ENCODE assay signal across 29 cellular contexts in genomic region chr9:132698989-132699388, GRCh38. TPM values are rescaled to one million over a fixed set of nuclear protein-coding genes. Genes with fewer than 3 reads are reported as not detected.
DNase-seq lines count a peak whose midpoint lies in the region; ATAC-seq, FAIRE-seq and TF ChIP-seq lines count a peak whose summit lies in the region.
"Had no signal": no experiment of that assay in that cellular context is flagged by ENCODE, and none has a peak within 500 bp of the region (broad histone marks: within the 10 kb centered on the region; RNA-seq: fewer than 3 reads in every experiment).

No MANE protein-coding gene starts in this region.

- H3K36me3 ChIP-seq in bronchial epithelial cell (ENCODE audit: control insufficient read depth, insufficient read depth, low read length) (no peaks in the 10 kb centered on the region), stomach (no peaks in the 10 kb centered on the region)
- H3K36me3 ChIP-seq: upper lobe of left lung had no signal

- peaks cover 7 to 19% of the 10 kb centered on the region in 2 donors for H3K27me3 Mint-ChIP-seq in natural killer cell (ENCODE audit: low read depth in 2 of 2)

- TF ChIP-seq CTCF in bronchial epithelial cell (IDR thresholded peaks at IDR 0.05; ENCODE audit: insufficient read depth, low read length, severe bottlenecking) (no peak), stomach (IDR thresholded peaks at IDR 0.05) (no peak), natural killer cell (IDR thresholded peaks at IDR 0.05) (no peak)

- H3K4me3 Mint-ChIP-seq in natural killer cell: no peak overlapping the region
- H3K4me3 Mint-ChIP-seq: activated CD8-positive, alpha-beta memory T cell treated with anti-CD3 and anti-CD28 coated beads, Interleukin-2, amount 10 ng/mL, durations not matched to agents 7 days and 5 days; activated naive CD8-positive, alpha-beta T cell treated with anti-CD3 and anti-CD28 coated beads, Interleukin-2, amount 10 ng/mL, durations not matched to agents 7 days and 5 days; CD4-positive, CD25-positive, alpha-beta regulatory T cell; central memory CD8-positive, alpha-beta T cell; T-helper 1 cell treated with Interleukin-12 subunit alpha and Interleukin-12 subunit beta and Interleukin-4 antibody, amounts not matched to agents 30 μg/mL and 1 μg/mL, for 36 hours had no signal

- 16 to 30% (median 24%) methylated on average over 4 of the region's 4 CpGs for WGBS in stomach, 5 donors

- no peaks in the 10 kb centered on the region for H3K27me3 ChIP-seq in bronchial epithelial cell (ENCODE audit: control insufficient read depth, insufficient read depth, low read length)
- no peaks in the 10 kb centered on the region for H3K27me3 ChIP-seq in stomach
- H3K27me3 ChIP-seq: upper lobe of left lung had no signal

- no peak overlapping the region for H3K4me3 ChIP-seq in bronchial epithelial cell (ENCODE audit: low read depth, low read length)
- H3K4me3 ChIP-seq in stomach: no peak overlapping the region
- H3K4me3 ChIP-seq: upper lobe of left lung had no signal

- peaks cover 30% of the 10 kb centered on the region for H3K36me3 Mint-ChIP-seq in natural killer cell
- H3K36me3 Mint-ChIP-seq: CD4-positive, CD25-positive, alpha-beta regulatory T cell had no signal

- no peak for TF ChIP-seq EP300 in stomach (IDR thresholded peaks at IDR 0.05)

- peaks cover 4 to 7% of the 10 kb centered on the region in 2 donors for H3K4me1 Mint-ChIP-seq in natural killer cell

- no peak overlapping the region for H3K27ac ChIP-seq in stomach
- H3K27ac ChIP-seq: 22Rv1, RWPE1 had no signal

- TF ChIP-seq POLR2A in stomach (IDR thresholded peaks at IDR 0.05): no peak

- peak; percentile 56 for ATAC-seq in left colon
- no peak for ATAC-seq in left ventricle myocardium superior
- ATAC-seq in natural killer cell: no peak
- ATAC-seq: activated CD8-positive, alpha-beta memory T cell treated with anti-CD3 and anti-CD28 coated beads, Interleukin-2, amount 10 ng/mL, durations not matched to agents 7 days and 5 days had no signal

- H3K9me3 Mint-ChIP-seq in natural killer cell: peaks cover 5 to 10% of the 10 kb centered on the region in 2 donors

- peaks cover 8 to 24% (median 16%) of the 10 kb centered on the region in 4 donors for H3K4me1 ChIP-seq in stomach

- FAIRE-seq in bronchial epithelial cell (lab: Jason Lieb, UNC): no peak

- H3K9me3 ChIP-seq in stomach: peaks cover 0 to 26% (median 14%) of the 10 kb centered on the region in 4 donors

- DNase-seq in DMS 273 (lab: John Stamatoyannopoulos, UW; ENCODE audit: unreplicated experiment): peak; percentile 46
- DNase-seq in DMS 273 treated with DMSO at 0.1 percent for 48 hours (lab: John Stamatoyannopoulos, UW): no peak
- peak; percentile 1 for DNase-seq in bronchial epithelial cell (ENCODE audit: low read depth)
- peak in 1 of 2 donors; percentile 35 for DNase-seq in left colon
- DNase-seq in stomach: peak; percentile 88
- DNase-seq in left ventricle myocardium superior: no peak
- DNase-seq in CD1c-positive myeloid dendritic cell (ENCODE audit: extremely low spot score): no peak
- DNase-seq in natural killer cell: no peak
- DNase-seq: activated CD4-positive, alpha-beta T cell treated with anti-CD3 and anti-CD28 coated beads, Interleukin-2, amount 50 U/mL, for 4 hours; activated CD8-positive, alpha-beta memory T cell treated with anti-CD3 and anti-CD28 coated beads, Interleukin-2, amount 10 ng/mL, durations not matched to agents 7 days and 5 days; activated gamma-delta T cell treated with Interleukin-2 at 50 U/mL for 16 hours; activated naive CD8-positive, alpha-beta T cell treated with anti-CD3 and anti-CD28 coated beads, Interleukin-2, amount 10 ng/mL, durations not matched to agents 7 days and 5 days; activated T-cell treated with anti-CD3 and anti-CD28 coated beads, Interleukin-2, amount 50 U/mL, for 48 hours; Calu3; CD4-positive, CD25-positive, alpha-beta regulatory T cell; HCEC 1CT; hypothalamus; Kasumi-1; MV-4-11; NCI-H1436; NCI-H774; posterior cingulate gyrus; stimulated activated CD4-positive, alpha-beta T cell treated with anti-CD3 and anti-CD28 coated beads, Interleukin-15, amount 100 ng/mL, for 24 hours; stimulated activated CD4-positive, alpha-beta T cell treated with anti-CD3 and anti-CD28 coated beads, Interleukin-4, amount 100 ng/mL, for 4 hours had no signal

- H3K27ac Mint-ChIP-seq in natural killer cell: no peak overlapping the region
- H3K27ac Mint-ChIP-seq: activated CD8-positive, alpha-beta memory T cell treated with anti-CD3 and anti-CD28 coated beads, Interleukin-2, amount 10 ng/mL, durations not matched to agents 7 days and 5 days; activated naive CD8-positive, alpha-beta T cell treated with anti-CD3 and anti-CD28 coated beads, Interleukin-2, amount 10 ng/mL, durations not matched to agents 7 days and 5 days; T-helper 1 cell treated with Interleukin-12 subunit alpha and Interleukin-12 subunit beta and Interleukin-4 antibody, amounts not matched to agents 30 μg/mL and 1 μg/mL, for 36 hours had no signal

- intact Hi-C loops in left colon (cut with DNase I, micrococcal nuclease) (no loop called here), stomach (cut with DNase I; ENCODE audit: low total_unique reads) (no loop called here), left ventricle myocardium superior (cut with micrococcal nuclease) (no loop called here), natural killer cell (cut with micrococcal nuclease) (no loop called here)

RNA-seq across cellular contexts. Expression of gene GTF3C4, which starts 28.7 kb away (rescaled TPM):
- 9.5 and 9.7 TPM in 2 replicates for total RNA-seq in bronchial epithelial cell
- total RNA-seq in left colon: 10 to 100 TPM; 10.6 to 10.8 TPM
- total RNA-seq in stomach: 10 to 100 TPM; 10.4 to 68.8 (median 13.4) TPM
- 1 to 10 TPM; 2.6 to 4.4 (median 2.7) TPM for polyA plus RNA-seq in stomach
- 9.9 TPM for total RNA-seq in left ventricle myocardium superior
- total RNA-seq in natural killer cell: 10 to 100 TPM; 11.0 to 12.7 (median 12.6) TPM

RNA-seq across cellular contexts. Expression of gene DDX31, which starts 29.2 kb away (rescaled TPM):
- total RNA-seq in bronchial epithelial cell: 11.1 and 15.8 TPM in 2 replicates
- 10 to 100 TPM in 1 of 2 donors, 1 to 10 TPM in 1; 7.3 to 11.9 TPM for total RNA-seq in left colon
- 10 to 100 TPM in 2 of 5 donors, 1 to 10 TPM in 3; 4.1 to 26.8 (median 9.8) TPM for total RNA-seq in stomach
- polyA plus RNA-seq in stomach: 1 to 10 TPM; 3.1 to 7.3 (median 3.2) TPM
- total RNA-seq in left ventricle myocardium superior: 5.8 TPM
- total RNA-seq in natural killer cell: 10 to 100 TPM in 2 of 3 donors, 1 to 10 TPM in 1; 6.5 to 12.2 (median 11.5) TPM

Comparison
In these comparisons a context has a peak if more than half of its experiments do, and no peak if none do; other contexts are left out.
1. DNase-seq: peak in DMS 273 (single experiment), bronchial epithelial cell (single experiment) and stomach (single experiment); none in DMS 273 treated with DMSO at 0.1 percent for 48 hours (single experiment), left ventricle myocardium superior (single experiment), CD1c-positive myeloid dendritic cell (single experiment) and natural killer cell (single experiment).